Comparison of ENCODE assay signal across 1 cellular context in the genomic region with DNA sequence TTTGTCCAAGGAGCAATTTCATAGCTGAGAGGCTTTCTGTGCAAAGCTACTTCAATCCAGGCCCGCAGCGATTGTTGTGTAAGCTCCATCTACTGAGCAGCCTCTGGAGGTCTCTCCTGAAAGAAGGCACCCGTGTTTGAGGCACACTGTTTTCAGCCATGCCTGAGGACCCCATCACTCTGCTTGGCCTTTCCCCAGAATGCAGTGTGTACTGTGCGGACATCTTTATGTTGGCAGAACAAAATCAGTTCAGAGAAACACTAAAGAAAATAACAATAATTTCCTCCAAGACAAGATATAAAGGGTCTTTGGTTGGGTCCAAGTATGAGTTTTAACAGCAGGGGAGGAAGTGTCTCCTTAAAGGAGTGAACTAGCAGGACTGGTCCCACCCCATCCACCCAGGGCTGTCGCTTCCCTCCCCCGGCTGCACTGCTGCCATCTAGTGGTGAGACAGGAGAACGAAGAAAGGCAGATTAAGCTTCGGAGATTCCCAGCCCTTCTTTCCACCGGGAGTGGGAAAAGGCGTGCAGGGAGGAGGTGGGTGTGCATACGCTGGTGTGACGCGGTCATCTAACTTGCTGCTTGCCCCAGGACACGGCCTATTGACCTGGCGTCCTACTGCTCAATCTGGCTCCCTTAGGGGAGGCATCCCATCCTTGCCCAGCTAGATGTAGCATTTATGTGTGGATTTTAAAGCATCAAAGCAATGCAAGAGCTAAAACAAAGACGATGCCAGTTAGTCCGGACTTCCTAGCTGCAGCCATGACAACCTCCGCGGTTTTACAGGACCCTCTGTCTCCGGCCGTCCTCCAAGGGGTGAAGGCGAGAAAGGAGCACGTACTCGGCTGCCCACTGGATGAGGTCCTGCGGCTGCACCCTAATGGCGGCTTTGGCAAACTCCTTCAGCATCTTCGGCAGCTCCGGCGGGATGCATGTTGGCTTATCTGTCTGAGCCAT.
TF ChIP-seq lines count a peak whose summit lies in the region.

No MANE protein-coding gene starts in this region.

TF ChIP-seq in GM12878, 131 proteins besides CTCF, POLR2A, EP300 and RAD21:
- TF ChIP-seq SMC3 (IDR thresholded peaks at IDR 0.05; ENCODE audit: borderline replicate concordance, low read length): peak; percentile 26; the same call in 1 of the 2 replicates
TF ChIP-seq in GM12878: peak in this region for 1; not testable (repeated sequence) for 130.
